36 cellular contexts compared by ENCODE assay signal in the genomic region with DNA sequence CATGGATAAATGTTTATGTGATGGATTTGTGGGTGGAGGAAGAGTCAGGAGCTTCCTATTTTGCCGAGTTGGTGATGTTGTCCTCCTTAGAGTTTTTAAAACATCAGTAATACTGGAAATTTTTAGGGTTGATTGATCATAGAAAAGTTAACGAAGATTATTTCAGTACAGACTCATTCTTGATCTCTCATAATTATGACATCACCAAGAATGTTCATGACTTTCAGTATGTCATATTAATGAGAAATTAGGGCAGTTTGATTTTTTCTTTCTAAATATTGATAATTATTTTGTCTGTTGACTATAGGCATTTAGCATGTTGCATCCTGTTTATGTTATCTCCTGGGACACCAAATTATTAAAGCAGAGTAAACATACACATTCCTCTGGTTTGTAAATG.
"Had no signal": no experiment of that assay in that cellular context is flagged by ENCODE, and none has a peak within 500 bp of the region (broad histone marks: within the 10 kb centered on the region; RNA-seq: fewer than 3 reads in every experiment).

No MANE protein-coding gene starts in this region.

- H3K27me3 ChIP-seq: MG63 had no signal

- H3K4me3 ChIP-seq: MG63 had no signal

- H3K36me3 ChIP-seq: MG63 had no signal

- DNase-seq: Karpas-422, Kasumi-1, MG63, MM.1S, MV-4-11, NCI-H1048, NCI-H1092, NCI-H1092 treated with DMSO at 0.1 percent for 48 hours, NCI-H1105, NCI-H1105 treated with DMSO at 0.1 percent for 48 hours, NCI-H1417, NCI-H1417 treated with DMSO at 0.1 percent for 48 hours, NCI-H1436, NCI-H1436 treated with DMSO at 0.1 percent for 48 hours, NCI-H146, NCI-H1694, NCI-H1694 treated with DMSO at 0.1 percent for 48 hours, NCI-H187, NCI-H187 treated with DMSO at 0.1 percent for 48 hours, NCI-H1930, NCI-H2029, NCI-H2029 treated with DMSO at 0.1 percent for 48 hours, NCI-H2081, NCI-H2081 treated with DMSO at 0.1 percent for 48 hours, NCI-H2107, NCI-H2171, NCI-H2171 treated with DMSO at 0.1 percent for 48 hours, NCI-H2227 treated with DMSO at 0.1 percent for 48 hours, NCI-H226, NCI-H345, NCI-H446, NCI-H446 treated with DMSO at 0.1 percent for 48 hours, NCI-H510A, NCI-H510A treated with DMSO at 0.1 percent for 48 hours, NCI-H524, NCI-H524 treated with DMSO at 0.1 percent for 48 hours had no signal
